8 cellular contexts compared by ENCODE assay signal in the genomic region with DNA sequence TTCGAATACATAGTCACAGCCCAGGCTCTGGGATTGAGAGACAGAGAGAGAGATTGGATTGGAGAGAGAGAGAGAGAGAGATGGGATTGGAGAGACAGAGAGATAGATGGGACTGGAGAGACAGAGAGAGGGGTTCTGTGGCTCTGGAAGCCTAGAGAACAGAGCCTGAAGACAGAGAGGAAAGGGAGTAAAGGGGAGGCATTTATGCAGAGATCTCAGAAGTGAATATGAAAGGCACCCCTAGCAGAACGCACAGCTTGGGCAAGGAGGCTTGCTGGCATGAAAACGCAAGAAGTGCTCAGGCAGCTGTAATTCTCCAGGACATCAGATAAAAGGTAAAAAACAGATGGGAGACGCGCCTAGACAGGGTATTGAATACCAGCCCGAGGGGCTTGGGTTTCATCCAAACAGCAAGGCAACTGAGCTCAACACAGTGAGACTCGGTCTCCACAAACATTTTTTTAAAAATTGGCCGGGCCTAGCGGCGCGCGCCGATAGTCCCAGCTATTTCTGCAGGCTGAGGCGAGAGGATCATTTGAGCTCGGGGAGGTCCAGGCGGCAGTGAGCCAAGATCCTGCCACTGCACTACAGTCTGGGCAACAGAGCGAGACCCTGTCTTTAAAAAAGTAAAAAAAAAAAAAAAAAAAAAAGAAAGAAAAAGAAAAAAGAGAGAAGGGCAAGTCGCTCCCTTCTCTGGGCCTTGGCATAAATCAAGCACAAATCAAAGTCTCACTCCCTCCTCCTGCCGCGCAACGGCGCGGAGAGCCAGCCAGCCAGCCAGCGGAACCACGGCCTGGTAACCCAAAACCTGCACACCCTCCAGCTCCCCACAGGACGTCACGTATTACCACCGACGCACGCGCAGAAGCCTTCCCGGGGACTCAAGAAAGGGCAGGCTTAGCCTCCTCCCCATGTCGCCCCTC. TPM values are rescaled to one million over a fixed set of nuclear protein-coding genes. Genes with fewer than 3 reads are reported as not detected.
DNase-seq lines count a peak whose midpoint lies in the region; ATAC-seq and TF ChIP-seq lines count a peak whose summit lies in the region.

No MANE protein-coding gene starts in this region.

- no peaks in the 10 kb centered on the region for H3K27me3 ChIP-seq in BLaER1 treated with 17β-estradiol and CSF1 and Interleukin-3, amounts not matched to agents 10 nM and 100 nM
- H3K27me3 ChIP-seq in Karpas-422 (ENCODE audit: low read length) (no peaks in the 10 kb centered on the region), hepatocyte (no peaks in the 10 kb centered on the region)

- peak; percentile 2 for TF ChIP-seq CTCF in hepatocyte (IDR thresholded peaks at IDR 0.05; ENCODE audit: poor library complexity)

- peaks cover 20 to 32% (median 24%) of the 10 kb centered on the region in 11 experiments for H3K36me3 ChIP-seq in BLaER1 treated with 17β-estradiol and CSF1 and Interleukin-3, amounts not matched to agents 10 nM and 100 nM
- H3K36me3 ChIP-seq in Karpas-422 (ENCODE audit: insufficient read depth, low read length) (peaks cover 12% of the 10 kb centered on the region), hepatocyte (replicated peaks; ENCODE audit: insufficient read depth, low read depth) (no peaks in the 10 kb centered on the region)

- 8% methylated on average over 33 of the region's 33 CpGs for WGBS in hepatocyte (ENCODE audit: low lambda C conversion rate, missing lambda C conversion rate)

- peak overlapping the region; percentile 54 to 71 (median 58) for H3K4me3 ChIP-seq in BLaER1 treated with 17β-estradiol and CSF1 and Interleukin-3, amounts not matched to agents 10 nM and 100 nM
- H3K4me3 ChIP-seq in Karpas-422 (ENCODE audit: low read length) (peak overlapping the region; percentile 61), hepatocyte (peak overlapping the region; percentile 18), skeletal muscle cell (ENCODE audit: low read depth, low read length) (peak overlapping the region; percentile 46)

- H3K4me2 ChIP-seq in BLaER1 treated with 17β-estradiol and CSF1 and Interleukin-3, amounts not matched to agents 10 nM and 100 nM, result peak overlapping the region; percentile 78 to 99 (median 94)
- H3K4me2 ChIP-seq in Karpas-422 (ENCODE audit: low read depth, low read length, poor library complexity, severe bottlenecking) (peak overlapping the region; percentile 94), hepatocyte (peak overlapping the region; percentile 75)

- H3K79me2 ChIP-seq in Karpas-422 (ENCODE audit: low read length), result peaks cover 43% of the 10 kb centered on the region
- H3K79me2 ChIP-seq in hepatocyte, result peaks cover 46% of the 10 kb centered on the region

- peaks cover 28 to 37% (median 33%) of the 10 kb centered on the region in 11 experiments; a peak in 20 of 22 replicates for H4K20me1 ChIP-seq in BLaER1 treated with 17β-estradiol and CSF1 and Interleukin-3, amounts not matched to agents 10 nM and 100 nM
- peaks cover 22% of the 10 kb centered on the region for H4K20me1 ChIP-seq in Karpas-422 (ENCODE audit: insufficient read depth, low read depth, low read length)
- H4K20me1 ChIP-seq in hepatocyte (ENCODE audit: insufficient read depth, poor library complexity, severe bottlenecking), result peaks cover 32% of the 10 kb centered on the region

- H3K9me3 ChIP-seq in BLaER1 treated with 17β-estradiol and CSF1 and Interleukin-3, amounts not matched to agents 10 nM and 100 nM (replicated peaks in 1 of 11), result peaks cover 0 to 14% (median 0%) of the 10 kb centered on the region in 11 experiments; a peak in 3 of 22 replicates
- H3K9me3 ChIP-seq in Karpas-422 (ENCODE audit: low read length), result no peaks in the 10 kb centered on the region
- H3K9me3 ChIP-seq in hepatocyte (ENCODE audit: low read depth), result no peaks in the 10 kb centered on the region

- peak overlapping the region; percentile 73 to 98 (median 84) for H3K9ac ChIP-seq in BLaER1 treated with 17β-estradiol and CSF1 and Interleukin-3, amounts not matched to agents 10 nM and 100 nM
- H3K9ac ChIP-seq in Karpas-422 (ENCODE audit: low read length), result peak overlapping the region; percentile 72

- H3K27ac ChIP-seq in BLaER1 treated with 17β-estradiol and CSF1 and Interleukin-3, amounts not matched to agents 10 nM and 100 nM, result peak overlapping the region; percentile 67 to 98 (median 86)
- peak overlapping the region; percentile 84 for H3K27ac ChIP-seq in Karpas-422 (ENCODE audit: low read length)
- H3K27ac ChIP-seq in hepatocyte, result peak overlapping the region; percentile 62

- DNase-seq in Karpas-422 (peak; percentile 51), hepatocyte (ENCODE audit: low spot score) (peak; percentile 73), skeletal muscle cell (ENCODE audit: low read depth) (no peak), globus pallidus (ENCODE audit: low spot score) (no peak)
- peak; percentile 16 for DNase-seq in activated naive CD4-positive, alpha-beta T cell treated with anti-CD3 and anti-CD28 coated beads, Interleukin-2, amount 50 U/mL, for 16 hours

- peak overlapping the region; percentile 85 for H2AFZ ChIP-seq in Karpas-422 (ENCODE audit: low read length)
- peak overlapping the region; percentile 33 for H2AFZ ChIP-seq in hepatocyte

- H3K9me2 ChIP-seq in Karpas-422 (replicated peaks; ENCODE audit: insufficient read depth, low read length) (no peaks in the 10 kb centered on the region), hepatocyte (replicated peaks; ENCODE audit: insufficient read depth) (no peaks in the 10 kb centered on the region)

- H3K4me1 ChIP-seq in BLaER1 treated with 17β-estradiol and CSF1 and Interleukin-3, amounts not matched to agents 10 nM and 100 nM, result peaks cover 37 to 47% (median 41%) of the 10 kb centered on the region in 10 experiments
- peaks cover 21% of the 10 kb centered on the region for H3K4me1 ChIP-seq in Karpas-422 (ENCODE audit: low read length)
- H3K4me1 ChIP-seq in hepatocyte (ENCODE audit: insufficient read depth), result peaks cover 19% of the 10 kb centered on the region

- ATAC-seq in GM19328 (IDR thresholded peaks at IDR 0.05; ENCODE audit: unreplicated experiment) (peak; percentile 1), GM18511 (IDR thresholded peaks at IDR 0.05; ENCODE audit: unreplicated experiment) (no peak)

RNA-seq across cellular contexts. Expression of a gene that starts 0.8 kb away (rescaled TPM):
- total RNA-seq in Karpas-422 (2014; rRNA removed; shearing (Covaris generic); ENCODE audit: low replicate concordance), result 169 and 267 TPM in 2 replicates
- 171 and 181 TPM in 2 replicates for total RNA-seq in hepatocyte
- 283 and 304 TPM in 2 replicates for polyA plus RNA-seq in hepatocyte

RNA-seq across cellular contexts. Expression of a gene that starts 17.7 kb away (rescaled TPM):
- 5.5 and 9.6 TPM in 2 replicates for total RNA-seq in Karpas-422 (2014; rRNA removed; shearing (Covaris generic); ENCODE audit: low replicate concordance)
- 4.3 and 9.4 TPM in 2 replicates for total RNA-seq in hepatocyte
- 2.9 and 4.4 TPM in 2 replicates for polyA plus RNA-seq in hepatocyte

RNA-seq across cellular contexts. Expression of a gene that starts 49.3 kb away (rescaled TPM):
- total RNA-seq in Karpas-422 (2014; rRNA removed; shearing (Covaris generic); ENCODE audit: low replicate concordance), result 6.1 and 7.4 TPM in 2 replicates
- total RNA-seq in hepatocyte, result 9.1 and 10.7 TPM in 2 replicates
- polyA plus RNA-seq in hepatocyte, result 4.6 and 7.8 TPM in 2 replicates

Comparison
In these comparisons a context has a peak if more than half of its experiments do, and no peak if none do; other contexts are left out.
1. DNase-seq: peak in Karpas-422 (single experiment), activated naive CD4-positive, alpha-beta T cell treated with anti-CD3 and anti-CD28 coated beads, Interleukin-2, amount 50 U/mL, for 16 hours (single experiment) and hepatocyte (single experiment); none in skeletal muscle cell (single experiment) and globus pallidus (single experiment).
2. Peak in every context shown above with its lines, with median percentiles within 50 percentile points of each other: H3K27ac ChIP-seq, H3K4me2 ChIP-seq and H3K4me3 ChIP-seq.